7 cellular contexts compared by ENCODE assay signal in genomic region chr6:30102701-30103629, GRCh38. TPM values are rescaled to one million over a fixed set of nuclear protein-coding genes. Genes with fewer than 3 reads are reported as not detected.
DNase-seq lines count a peak whose midpoint lies in the region; ATAC-seq and TF ChIP-seq lines count a peak whose summit lies in the region.

No MANE protein-coding gene starts in this region.

- H3K36me3 Mint-ChIP-seq in activated CD4-positive, alpha-beta T cell treated with anti-CD3 and anti-CD28 coated beads, Interleukin-2, amount 10 ng/mL, durations not matched to agents 7 days and 5 days (ENCODE audit: low read depth) = no peaks in the 10 kb centered on the region

- DNase-seq in GM13976 (ENCODE audit: low spot score) (peak; percentile 89), NCI-H526 treated with DMSO at 0.1 percent for 48 hours (lab: John Stamatoyannopoulos, UW) (peak; percentile 85), dermis microvascular lymphatic vessel endothelial cell (ENCODE audit: low read depth in 2 of 2) (peak; percentile 51 to 86), lower leg skin (ENCODE audit: low spot score in 2 of 2) (peak; percentile 92 to 98)
- peak; percentile 87 for DNase-seq in activated CD4-positive, alpha-beta T cell treated with anti-CD3 and anti-CD28 coated beads, Interleukin-2, amount 10 ng/mL, durations not matched to agents 7 days and 5 days
- peak; percentile 77 to 82 for DNase-seq in stimulated activated CD4-positive, alpha-beta T cell treated with anti-CD3 and anti-CD28 coated beads, Interleukin-2, amount 100 ng/mL, for 48 hours

- peaks cover 42% of the 10 kb centered on the region for H3K4me1 Mint-ChIP-seq in activated CD4-positive, alpha-beta T cell treated with anti-CD3 and anti-CD28 coated beads, Interleukin-2, amount 10 ng/mL, durations not matched to agents 7 days and 5 days

- CTCF ChIA-PET in activated CD4-positive, alpha-beta T cell treated with anti-CD3 and anti-CD28 coated beads, Interleukin-2, amount 10 ng/mL, durations not matched to agents 7 days and 5 days (lab: Charles Lee) = interaction anchor here (0.6 to 5.0 kb wide), 23 partner anchors 9 to 111 kb away, joined by 3 to 56 read pairs (median 5); partner anchors contain the start of genes POLR1H, PPP1R11, TRIM31 and TRIM40

- POLR2A ChIA-PET in activated CD4-positive, alpha-beta T cell treated with anti-CD3 and anti-CD28 coated beads, Interleukin-2, amount 10 ng/mL, durations not matched to agents 7 days and 5 days (lab: Charles Lee) = no interaction called here

- in situ Hi-C loops in GM13976 (cut with MboI; ENCODE audit: low sequenced_read_pairs, unreplicated experiment) = no loop called here

- TF ChIP-seq POLR2A in lower leg skin (IDR thresholded peaks at IDR 0.05) = no peak

- H3K27me3 Mint-ChIP-seq in activated CD4-positive, alpha-beta T cell treated with anti-CD3 and anti-CD28 coated beads, Interleukin-2, amount 10 ng/mL, durations not matched to agents 7 days and 5 days = peaks cover 67% of the 10 kb centered on the region

- no peaks in the 10 kb centered on the region for H3K9me3 Mint-ChIP-seq in activated CD4-positive, alpha-beta T cell treated with anti-CD3 and anti-CD28 coated beads, Interleukin-2, amount 10 ng/mL, durations not matched to agents 7 days and 5 days

- 7 to 8% methylated on average over 32 of the region's 32 CpGs for WGBS in lower leg skin, 2 donors

- ATAC-seq in HG03432 (IDR thresholded peaks at IDR 0.05; ENCODE audit: unreplicated experiment) = peak; percentile 65

- TF ChIP-seq CTCF in GM13976 (IDR thresholded peaks at IDR 0.05; ENCODE audit: borderline replicate concordance, control extremely low read depth, extremely low read depth, insufficient read depth, missing control alignments) (peak; percentile 93), lower leg skin (IDR thresholded peaks at IDR 0.05) (peak in 1 of 3 donors; percentile 87)

- peak overlapping the region; percentile 77 for H3K4me3 Mint-ChIP-seq in activated CD4-positive, alpha-beta T cell treated with anti-CD3 and anti-CD28 coated beads, Interleukin-2, amount 10 ng/mL, durations not matched to agents 7 days and 5 days

- H3K27ac Mint-ChIP-seq in activated CD4-positive, alpha-beta T cell treated with anti-CD3 and anti-CD28 coated beads, Interleukin-2, amount 10 ng/mL, durations not matched to agents 7 days and 5 days = peak overlapping the region; percentile 73

- peak overlapping the region; percentile 16 for H3K4me3 ChIP-seq in lower leg skin (ENCODE audit: low read depth, poor library complexity, severe bottlenecking)

- intact Hi-C loops in lower leg skin (cut with DNase I; ENCODE audit: low total_unique reads) = no loop called here

RNA-seq across cellular contexts. Expression of gene TRIM31, which starts 9.9 kb away (rescaled TPM):
- total RNA-seq in activated CD4-positive, alpha-beta T cell treated with anti-CD3 and anti-CD28 coated beads, Interleukin-2, amount 10 ng/mL, durations not matched to agents 7 days and 5 days = not detected
- not detected in 2 replicates for total RNA-seq in dermis microvascular lymphatic vessel endothelial cell
- under 1 TPM in 1 of 4 donors, not detected in 3; 0.29 TPM for total RNA-seq in lower leg skin

RNA-seq across cellular contexts. Expression of gene RNF39, which starts 27.4 kb away (rescaled TPM):
- not detected for total RNA-seq in activated CD4-positive, alpha-beta T cell treated with anti-CD3 and anti-CD28 coated beads, Interleukin-2, amount 10 ng/mL, durations not matched to agents 7 days and 5 days
- total RNA-seq in dermis microvascular lymphatic vessel endothelial cell = not detected in 2 replicates
- total RNA-seq in lower leg skin = 100 to 1,000 TPM in 3 of 4 donors, 10 to 100 TPM in 1; 96.9 to 113 (median 108) TPM

RNA-seq across cellular contexts. Expression of gene TRIM40, which starts 33.0 kb away (rescaled TPM):
- total RNA-seq in activated CD4-positive, alpha-beta T cell treated with anti-CD3 and anti-CD28 coated beads, Interleukin-2, amount 10 ng/mL, durations not matched to agents 7 days and 5 days = not detected
- total RNA-seq in dermis microvascular lymphatic vessel endothelial cell = not detected in 2 replicates
- not detected for total RNA-seq in lower leg skin

RNA-seq across cellular contexts. Expression of gene PPP1R11, which starts 36.0 kb away (rescaled TPM):
- total RNA-seq in activated CD4-positive, alpha-beta T cell treated with anti-CD3 and anti-CD28 coated beads, Interleukin-2, amount 10 ng/mL, durations not matched to agents 7 days and 5 days = 10 to 100 TPM; 57.9 to 73.7 TPM
- total RNA-seq in dermis microvascular lymphatic vessel endothelial cell (8.6 and 12.0 TPM in 2 replicates), lower leg skin (10 to 100 TPM; 32.2 to 38.2 (median 36.6) TPM)

RNA-seq across cellular contexts. Expression of gene POLR1H, which starts 41.9 kb away (rescaled TPM):
- total RNA-seq in activated CD4-positive, alpha-beta T cell treated with anti-CD3 and anti-CD28 coated beads, Interleukin-2, amount 10 ng/mL, durations not matched to agents 7 days and 5 days = 10 to 100 TPM; 52.9 to 59.1 TPM
- total RNA-seq in dermis microvascular lymphatic vessel endothelial cell (30.3 and 36.2 TPM in 2 replicates), lower leg skin (10 to 100 TPM; 27.4 to 37.8 (median 33.6) TPM)

Comparison
In these comparisons a context has a peak if more than half of its experiments do, and no peak if none do; other contexts are left out.
1. Peak in every context shown above with its lines: DNase-seq, ATAC-seq and H3K4me3 ChIP-seq.
2. RNA of gene RNF39, which starts 27.4 kb away (total RNA-seq): 96.9 to 113 TPM in lower leg skin; not detected in activated CD4-positive, alpha-beta T cell treated with anti-CD3 and anti-CD28 coated beads, Interleukin-2, amount 10 ng/mL, durations not matched to agents 7 days and 5 days and not detected in dermis microvascular lymphatic vessel endothelial cell; every median in the first group is over 10 times any median in the second.